Comparison of ENCODE assay signal across 12 cellular contexts in the genomic region with DNA sequence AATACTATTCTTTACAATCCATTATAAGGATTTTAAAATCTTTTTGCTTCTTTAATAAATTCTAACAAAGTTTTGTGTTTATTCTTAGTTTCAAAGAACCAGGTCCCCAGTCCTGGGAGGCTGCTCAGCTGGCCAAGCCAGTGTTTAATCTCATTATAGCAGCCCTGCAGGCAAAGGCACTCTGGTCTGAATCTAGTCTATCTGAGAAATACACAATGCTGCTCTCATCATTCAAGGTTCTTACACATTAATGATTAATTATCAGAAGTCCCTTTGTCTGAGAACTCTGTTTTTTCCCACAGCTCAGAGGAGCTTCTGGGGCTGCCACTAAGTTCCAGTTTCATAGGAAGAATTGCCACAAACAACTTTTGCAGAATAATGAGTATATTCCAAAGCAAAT.
A peak's percentile ranks its signal among the peaks of the same experiment; 100 is the strongest.
DNase-seq lines count a peak whose midpoint lies in the region; ATAC-seq lines count a peak whose summit lies in the region.
"Had no signal": no experiment of that assay in that cellular context is flagged by ENCODE, and none has a peak within 500 bp of the region (broad histone marks: within the 10 kb centered on the region; RNA-seq: fewer than 3 reads in every experiment).

No MANE protein-coding gene starts in this region.

- ATAC-seq in GM18870 (IDR thresholded peaks at IDR 0.05; ENCODE audit: unreplicated experiment) (peak; percentile 77), GM21423 (IDR thresholded peaks at IDR 0.05; ENCODE audit: unreplicated experiment) (peak; percentile 78), HG03159 (IDR thresholded peaks at IDR 0.05; ENCODE audit: unreplicated experiment) (peak; percentile 43), GM18868 (IDR thresholded peaks at IDR 0.05; ENCODE audit: unreplicated experiment) (no peak)

- peak; percentile 15 for DNase-seq in kidney tubule cell (ENCODE audit: low spot score)
- DNase-seq in hypothalamus (lab: John Stamatoyannopoulos, UW), result no peak
- no peak for DNase-seq in COR-L47 (lab: John Stamatoyannopoulos, UW)
- no peak for DNase-seq in NCI-H526 treated with DMSO at 0.1 percent for 48 hours (lab: John Stamatoyannopoulos, UW)
- DNase-seq: adrenal gland; left lung; naive thymus-derived CD8-positive, alpha-beta T cell; NCI-H2171 had no signal
